In genomic region chr4:55382515-55383003, GRCh38 we compare ENCODE assay signal across 27 cellular contexts.
"Had no signal": no experiment of that assay in that cellular context is flagged by ENCODE, and none has a peak within 500 bp of the region (broad histone marks: within the 10 kb centered on the region; RNA-seq: fewer than 3 reads in every experiment).

No MANE protein-coding gene starts in this region.

- FAIRE-seq: bronchial epithelial cell, TTC549 had no signal

- ATAC-seq: activated CD8-positive, alpha-beta memory T cell treated with anti-CD3 and anti-CD28 coated beads, Interleukin-2, amount 10 ng/mL, durations not matched to agents 7 days and 5 days; body of pancreas; Panc1; Right ventricle myocardium inferior had no signal

- H3K9me3 ChIP-seq: body of pancreas had no signal

- H3K27me3 ChIP-seq: body of pancreas had no signal

- H3K4me3 ChIP-seq: body of pancreas had no signal

- H3K27ac ChIP-seq: body of pancreas had no signal

- DNase-seq: activated B cell treated with CpG ODN at 0.5 μM for 24 hours; activated CD4-positive, alpha-beta T cell treated with anti-CD3 and anti-CD28 coated beads for 1 hour; activated CD4-positive, alpha-beta T cell treated with anti-CD3 and anti-CD28 coated beads, Interleukin-2, amount 10 ng/mL, durations not matched to agents 24 days and 14 days; activated CD4-positive, alpha-beta T cell treated with anti-CD3 and anti-CD28 coated beads, Interleukin-2, amount 50 U/mL, for 48 hours; activated CD8-positive, alpha-beta memory T cell treated with anti-CD3 and anti-CD28 coated beads, Interleukin-2, amount 10 ng/mL, durations not matched to agents 7 days and 5 days; activated effector memory CD4-positive, alpha-beta T cell treated with Interleukin-2 at 50 U/mL for 16 hours; activated naive CD4-positive, alpha-beta T cell; activated T-cell treated with anti-CD3 and anti-CD28 coated beads, Interleukin-2, amount 50 U/mL, for 24 hours; aorta; body of pancreas; central memory CD4-positive, alpha-beta T cell; Karpas-422; NCI-H1048; NCI-H146; NCI-H187 treated with DMSO at 0.1 percent for 48 hours; NCI-H2081 treated with DMSO at 0.1 percent for 48 hours; NCI-H2171; NCI-H2227 treated with DMSO at 0.1 percent for 48 hours; NCI-H526; NCI-H774; RPMI8226; T-helper 2 cell; T1000 had no signal
